27 cellular contexts compared by ENCODE assay signal in the genomic region with DNA sequence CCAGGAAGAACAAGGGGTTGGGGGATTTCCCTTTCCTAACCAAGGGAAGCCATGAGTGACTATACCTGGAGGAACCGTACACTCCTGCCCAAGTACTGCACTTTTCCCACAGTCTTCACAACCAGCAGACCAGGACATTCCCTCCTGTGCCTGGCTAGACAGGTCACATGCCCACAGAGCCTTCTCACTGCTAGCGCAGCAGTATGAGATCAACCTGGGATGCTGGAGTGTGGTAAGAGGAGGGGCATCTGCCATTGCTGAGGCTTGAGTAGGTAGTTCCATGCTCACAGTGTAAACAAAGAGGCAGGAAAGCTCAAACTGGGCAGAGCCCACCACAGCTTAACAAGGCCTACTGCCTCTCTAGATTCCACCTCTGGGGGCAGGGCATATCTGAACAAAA. TPM values are rescaled to one million over a fixed set of nuclear protein-coding genes. Genes with fewer than 3 reads are reported as not detected.
"Had no signal": no experiment of that assay in that cellular context is flagged by ENCODE, and none has a peak within 500 bp of the region (broad histone marks: within the 10 kb centered on the region; RNA-seq: fewer than 3 reads in every experiment).

No MANE protein-coding gene starts in this region.

- H3K4me3 Mint-ChIP-seq: effector memory CD8-positive, alpha-beta T cell; immature natural killer cell; naive thymus-derived CD4-positive, alpha-beta T cell; nephron; stimulated activated effector memory CD8-positive, alpha-beta T cell treated with anti-CD3 and anti-CD28 coated beads, Interleukin-12 subunit alpha, Interleukin-12 subunit beta, amount 100 ng/mL, for 72 hours had no signal

- H3K4me1 Mint-ChIP-seq: immature natural killer cell; stimulated activated effector memory CD8-positive, alpha-beta T cell treated with anti-CD3 and anti-CD28 coated beads, Interleukin-12 subunit alpha, Interleukin-12 subunit beta, amount 100 ng/mL, for 72 hours had no signal

- H3K36me3 ChIP-seq: right lobe of liver, stomach, thyroid gland, vagina had no signal

- H3K27ac ChIP-seq: psoas muscle, right lobe of liver, stomach, thyroid gland, vagina had no signal

- H3K27me3 ChIP-seq: right lobe of liver, stomach, thyroid gland, vagina had no signal

- H3K9me3 ChIP-seq: psoas muscle, right lobe of liver, thyroid gland, vagina had no signal

- DNase-seq: cerebellar nuclear complex; cortex of kidney; effector memory CD8-positive, alpha-beta T cell; foreskin melanocyte; hypothalamus; immature natural killer cell; islet precursor cell; mesendoderm; midbrain; naive thymus-derived CD4-positive, alpha-beta T cell; nucleus accumbens; psoas muscle; right lobe of liver; stimulated activated CD4-positive, alpha-beta T cell treated with anti-CD3 and anti-CD28 coated beads, Interleukin-2, amount 100 ng/mL, for 24 hours; stimulated activated CD4-positive, alpha-beta T cell treated with anti-CD3 and anti-CD28 coated beads, Interleukin-4, amount 100 ng/mL, for 24 hours; stimulated activated naive CD4-positive, alpha-beta T cell treated with Interleukin-2 at 50 U/mL for 16 hours; stomach; thyroid gland; trophoblast cell had no signal

- ATAC-seq: effector memory CD8-positive, alpha-beta T cell; left lobe of liver; naive thymus-derived CD4-positive, alpha-beta T cell; psoas muscle; right lobe of liver; stimulated activated effector memory CD8-positive, alpha-beta T cell treated with anti-CD3 and anti-CD28 coated beads, Interleukin-12 subunit alpha, Interleukin-12 subunit beta, amount 100 ng/mL, for 72 hours had no signal

- H3K9me3 Mint-ChIP-seq: effector memory CD8-positive, alpha-beta T cell; stimulated activated effector memory CD8-positive, alpha-beta T cell treated with anti-CD3 and anti-CD28 coated beads, Interleukin-12 subunit alpha, Interleukin-12 subunit beta, amount 100 ng/mL, for 72 hours had no signal

- H3K4me1 ChIP-seq: psoas muscle, right lobe of liver, stomach, thyroid gland, vagina had no signal

- H3K4me3 ChIP-seq: psoas muscle, right lobe of liver, smooth muscle cell, stomach, thyroid gland, vagina had no signal

- H3K27ac Mint-ChIP-seq: effector memory CD8-positive, alpha-beta T cell; immature natural killer cell; naive thymus-derived CD4-positive, alpha-beta T cell; nephron; stimulated activated effector memory CD8-positive, alpha-beta T cell treated with anti-CD3 and anti-CD28 coated beads, Interleukin-12 subunit alpha, Interleukin-12 subunit beta, amount 100 ng/mL, for 72 hours had no signal

- H3K36me3 Mint-ChIP-seq: immature natural killer cell; stimulated activated effector memory CD8-positive, alpha-beta T cell treated with anti-CD3 and anti-CD28 coated beads, Interleukin-12 subunit alpha, Interleukin-12 subunit beta, amount 100 ng/mL, for 72 hours had no signal

RNA-seq across cellular contexts. Expression of a gene that starts 35.9 kb away (rescaled TPM):
- total RNA-seq: dermis microvascular lymphatic vessel endothelial cell, left lobe of liver, lung microvascular endothelial cell, osteocyte, smooth muscle cell, vagina had no signal
